ENCODE assay signal across 8 cellular contexts in genomic region chr10:46465765-46466164, GRCh38. TPM values are rescaled to one million over a fixed set of nuclear protein-coding genes. Genes with fewer than 3 reads are reported as not detected.
"Had no signal": no experiment of that assay in that cellular context is flagged by ENCODE, and none has a peak within 500 bp of the region (broad histone marks: within the 10 kb centered on the region; RNA-seq: fewer than 3 reads in every experiment).

TSS of gene NPY4R (minus strand) at chr10:46465958. CDS start at chr10:46462635, 3,323 bp downstream.

RNA-seq across cellular contexts. Expression of gene NPY4R, which starts in this region (rescaled TPM):
- total RNA-seq: activated CD4-positive, alpha-beta memory T cell treated with anti-CD3 and anti-CD28 coated beads for 36 hours; activated CD4-positive, alpha-beta T cell treated with anti-CD3 and anti-CD28 coated beads, Interleukin-2, amount 10 ng/mL, durations not matched to agents 7 days and 5 days; activated naive CD4-positive, alpha-beta T cell treated with anti-CD3 and anti-CD28 coated beads, Interleukin-2, amount 50 U/mL, for 72 hours; activated T-cell treated with anti-CD3 and anti-CD28 coated beads, Interleukin-2, amount 50 U/mL, for 4 hours; ascending aorta; LHCN-M2; T-cell had no signal
- polyA plus RNA-seq: IgD-negative memory B cell had no signal
